8 cellular contexts compared by ENCODE assay signal in genomic region chr10:12350167-12350872, GRCh38. TPM values are rescaled to one million over a fixed set of nuclear protein-coding genes. Genes with fewer than 3 reads are reported as not detected.
A peak's percentile ranks its signal among the peaks of the same experiment; 100 is the strongest.
DNase-seq lines count a peak whose midpoint lies in the region; ATAC-seq and TF ChIP-seq lines count a peak whose summit lies in the region.

No MANE protein-coding gene starts in this region.

- H3K4me3 ChIP-seq in right cardiac atrium (ENCODE audit: low read length) = peak overlapping the region; percentile 97
- peak overlapping the region; percentile 69 for H3K4me3 ChIP-seq in psoas muscle

- H3K4me1 ChIP-seq in right cardiac atrium (ENCODE audit: control insufficient read depth, insufficient read depth, low read length) = no peaks in the 10 kb centered on the region
- peaks cover 10% of the 10 kb centered on the region for H3K4me1 ChIP-seq in psoas muscle

- H3K36me3 ChIP-seq in psoas muscle (ENCODE audit: insufficient read depth in 1 of 2, low read depth in 1 of 2) = no peaks in the 10 kb centered on the region

- peak; percentile 36 for ATAC-seq in HG03135 (IDR thresholded peaks at IDR 0.05; ENCODE audit: unreplicated experiment)
- peak; percentile 39 to 42 for ATAC-seq in right cardiac atrium
- peak in 2 of 4 donors; percentile 21 to 43 for ATAC-seq in psoas muscle
- ATAC-seq in HG03045 (IDR thresholded peaks at IDR 0.05; ENCODE audit: unreplicated experiment) = no peak

- DNase-seq in SW480 (ENCODE audit: low spot score) (peak; percentile 44), anterior cingulate cortex (lab: John Stamatoyannopoulos, UW) (peak in 40 of 58 donors; percentile 6 to 78 (median 34)), right cardiac atrium (peak; percentile 39 to 78 (median 73)), psoas muscle (peak; percentile 21 to 56), SHP77 (lab: John Stamatoyannopoulos, UW) (no peak)

- H3K9me3 ChIP-seq in right cardiac atrium (ENCODE audit: control insufficient read depth, low read length) (no peaks in the 10 kb centered on the region), psoas muscle (no peaks in the 10 kb centered on the region)

- intact Hi-C loops in right cardiac atrium (cut with DNase I) (no loop called here), psoas muscle (cut with DNase I) (no loop called here)

- under 1% methylated on average over 47 of the region's 47 CpGs for WGBS in right cardiac atrium
- WGBS in psoas muscle, 3 donors = 0 to 1% (median 1%) methylated on average over 45 to 47 of the region's 47 CpGs

- no peak overlapping the region for H3K27ac ChIP-seq in right cardiac atrium (ENCODE audit: low read length)
- no peak overlapping the region for H3K27ac ChIP-seq in psoas muscle

- peak; percentile 44; the same call in 1 of the 3 replicates for TF ChIP-seq CTCF in GM12872 (IDR thresholded peaks at IDR 0.05; ENCODE audit: insufficient read depth, low read depth, low read length)
- TF ChIP-seq CTCF in psoas muscle (IDR thresholded peaks at IDR 0.05) = no peak

- no peaks in the 10 kb centered on the region for H3K27me3 ChIP-seq in right cardiac atrium (ENCODE audit: control insufficient read depth, insufficient read depth)
- H3K27me3 ChIP-seq in psoas muscle (ENCODE audit: insufficient read depth in 3 of 3, low read length in 2 of 3) = peaks cover 0 to 19% (median 9%) of the 10 kb centered on the region in 3 donors

RNA-seq across cellular contexts. Expression of gene CAMK1D, which starts 1.0 kb away (rescaled TPM):
- total RNA-seq in right cardiac atrium (10 to 100 TPM; 26.4 to 44.1 (median 27.6) TPM), psoas muscle (1 to 10 TPM in 3 of 4 donors, under 1 TPM in 1; 0.47 to 1.8 (median 1.3) TPM)
- polyA plus RNA-seq in right cardiac atrium (15.2 TPM), psoas muscle (under 1 TPM; 0.39 to 0.53 (median 0.47) TPM)

Comparison
In these comparisons a context has a peak if more than half of its experiments do, and no peak if none do; other contexts are left out.
1. DNase-seq: peak in SW480 (single experiment), anterior cingulate cortex (40 of 58), right cardiac atrium (3 of 3) and psoas muscle (2 of 2); none in SHP77 (0 of 2).
2. RNA of gene CAMK1D, which starts 1.0 kb away (total RNA-seq): 26.4 to 44.1 TPM in right cardiac atrium; 0.47 to 1.8 TPM in psoas muscle; every median in the first group is over 4 times any median in the second.